ENCODE assay signal across 8 cellular contexts in genomic region chr3:12286927-12287726, GRCh38. TPM values are rescaled to one million over a fixed set of nuclear protein-coding genes. Genes with fewer than 3 reads are reported as not detected.
DNase-seq lines count a peak whose midpoint lies in the region; ATAC-seq and TF ChIP-seq lines count a peak whose summit lies in the region.

No MANE protein-coding gene starts in this region.

- TF ChIP-seq CTCF in MM.1S (IDR thresholded peaks at IDR 0.05; ENCODE audit: low read length), result no peak
- TF ChIP-seq CTCF in endodermal cell (conservative IDR thresholded peaks at IDR 0.05), result peak; percentile 52

- H3K27ac ChIP-seq in MM.1S (ENCODE audit: low read length), result no peak overlapping the region
- H3K27ac ChIP-seq in endodermal cell (ENCODE audit: low read depth, low read length), result no peak overlapping the region

- H3K9me3 ChIP-seq in MM.1S (replicated peaks; ENCODE audit: insufficient read depth, low read length) (no peaks in the 10 kb centered on the region), endodermal cell (ENCODE audit: control insufficient read depth, low read length) (no peaks in the 10 kb centered on the region)

- H3K4me1 Mint-ChIP-seq in endodermal cell, result no peaks in the 10 kb centered on the region

- no peaks in the 10 kb centered on the region for H3K79me2 ChIP-seq in MM.1S (ENCODE audit: low read length)

- H3K27ac Mint-ChIP-seq in endodermal cell, result no peak overlapping the region

- H3K4me3 Mint-ChIP-seq in endodermal cell, result peak overlapping the region; percentile 64

- H3K27me3 ChIP-seq in MM.1S (replicated peaks; ENCODE audit: insufficient read depth, low read length), result peaks cover 4% of the 10 kb centered on the region; the same call in 1 of the 2 replicates
- peaks cover 74% of the 10 kb centered on the region for H3K27me3 ChIP-seq in endodermal cell (ENCODE audit: control insufficient read depth, insufficient read depth, low read length, poor library complexity, severe bottlenecking)

- H4K20me1 ChIP-seq in MM.1S (ENCODE audit: insufficient read depth, low read length), result no peaks in the 10 kb centered on the region

- H3K4me3 ChIP-seq in MM.1S (ENCODE audit: low read length) (peak overlapping the region; percentile 46), endodermal cell (ENCODE audit: low read length) (peak overlapping the region; percentile 69)

- ATAC-seq in GM19035 (IDR thresholded peaks at IDR 0.05; ENCODE audit: unreplicated experiment), result no peak

- peaks cover 5% of the 10 kb centered on the region for H3K9me3 Mint-ChIP-seq in endodermal cell

- H3K9ac ChIP-seq in MM.1S (ENCODE audit: low read length) (no peak overlapping the region), endodermal cell (ENCODE audit: extremely low read depth, low read length, poor library complexity, severe bottlenecking) (no peak overlapping the region)

- H3F3A ChIP-seq in MM.1S (ENCODE audit: insufficient read depth, low read length), result no peaks in the 10 kb centered on the region

- WGBS in endodermal cell (ENCODE audit: insufficient coverage in 1 of 2, insufficient read length in 1 of 2), 2 experiments, result 34 to 83% methylated on average over 11 to 33 of the region's 33 CpGs

- no peaks in the 10 kb centered on the region for H3K9me2 ChIP-seq in MM.1S (replicated peaks; ENCODE audit: insufficient read depth, low read length)

- H3K27me3 Mint-ChIP-seq in endodermal cell (ENCODE audit: insufficient read depth), result peaks cover 58% of the 10 kb centered on the region

- H3K4me1 ChIP-seq in MM.1S (ENCODE audit: low read length) (no peaks in the 10 kb centered on the region), endodermal cell (ENCODE audit: control insufficient read depth, insufficient read depth, low read length) (no peaks in the 10 kb centered on the region)

- DNase-seq in Daoy (ENCODE audit: low read depth) (peak; percentile 34), MM.1S (no peak), endodermal cell (peak; percentile 76), myocyte (ENCODE audit: low read depth) (peak; percentile 15), AML-193 (lab: John Stamatoyannopoulos, UW) (no peak), NCI-H1048 (lab: John Stamatoyannopoulos, UW) (no peak), NCI-H2107 treated with DMSO at 0.1 percent for 48 hours (lab: John Stamatoyannopoulos, UW; ENCODE audit: unreplicated experiment) (no peak)

- H3K4me2 ChIP-seq in MM.1S (ENCODE audit: low read depth, low read length), result peak overlapping the region; percentile 37; the same call in 1 of the 2 replicates

- H3K36me3 Mint-ChIP-seq in endodermal cell (ENCODE audit: low read depth), result no peaks in the 10 kb centered on the region

- peak overlapping the region; percentile 27; the same call in 1 of the 2 replicates for H2AFZ ChIP-seq in MM.1S (ENCODE audit: low read length)

- no peaks in the 10 kb centered on the region for H3K36me3 ChIP-seq in MM.1S (replicated peaks; ENCODE audit: insufficient read depth, low read length)
- H3K36me3 ChIP-seq in endodermal cell (ENCODE audit: control insufficient read depth, insufficient read depth, low read length), result no peaks in the 10 kb centered on the region

RNA-seq across cellular contexts. Expression of gene PPARG, which starts 1.7 kb away (rescaled TPM):
- 67.2 and 76.2 TPM in 2 replicates for total RNA-seq in Daoy (2014; rRNA removed; shearing (Covaris generic))
- 1 to 10 TPM; 3.8 to 4.5 TPM for total RNA-seq in endodermal cell
- 0.93 TPM for polyA plus RNA-seq in endodermal cell (2013, experiment 1 of 2)
- polyA plus RNA-seq in endodermal cell (2013, experiment 2 of 2), result 0.58 TPM
- total RNA-seq in myocyte, result 1.2 and 1.6 TPM in 2 replicates
- 0.26 TPM for polyA plus RNA-seq in myocyte (2012)

Comparison
In these comparisons a context has a peak if more than half of its experiments do, and no peak if none do; other contexts are left out.
1. DNase-seq: peak in Daoy (single experiment), endodermal cell (single experiment) and myocyte (single experiment); none in MM.1S (single experiment), AML-193 (0 of 2), NCI-H1048 (single experiment) and NCI-H2107 treated with DMSO at 0.1 percent for 48 hours (single experiment).
2. RNA of gene PPARG, which starts 1.7 kb away (total RNA-seq): 67.2 to 76.2 TPM in Daoy; 3.8 to 4.5 TPM in endodermal cell and 1.2 to 1.6 TPM in myocyte; every median in the first group is over 10 times any median in the second.